ENCODE assay signal across 8 cellular contexts in genomic region chr2:241804326-241805276, GRCh38. TPM values are rescaled to one million over a fixed set of nuclear protein-coding genes. Genes with fewer than 3 reads are reported as not detected.
DNase-seq lines count a peak whose midpoint lies in the region; ATAC-seq, FAIRE-seq and TF ChIP-seq lines count a peak whose summit lies in the region.

No MANE protein-coding gene starts in this region.

- POLR2A ChIA-PET in HepG2 (lab: Yijun Ruan, JAX), result interaction anchor here (0.6 to 2.8 kb wide), 3 partner anchors 17 to 70 kb away, joined by 3 to 26 read pairs (median 3); partner anchors contain the start of gene D2HGDH

- H3K36me3 ChIP-seq in HepG2 (replicated peaks in 1 of 2; ENCODE audit: control insufficient read depth in 1 of 2, insufficient read depth in 2 of 2, low read length in 2 of 2), result no peaks in the 10 kb centered on the region
- H3K36me3 ChIP-seq in thyroid gland, result no peaks in the 10 kb centered on the region

- TF ChIP-seq EP300 in HepG2 (IDR thresholded peaks at IDR 0.05; ENCODE audit: low read depth in 2 of 2, low read length in 2 of 2) (no peak), HepG2 (CRISPR knock-in tag; IDR thresholded peaks at IDR 0.05; ENCODE audit: borderline replicate concordance) (no peak)

- TF ChIP-seq POLR2A in NB4 (IDR thresholded peaks at IDR 0.05; ENCODE audit: extremely low read depth, insufficient read length) (no peak), HepG2 (IDR thresholded peaks at IDR 0.05; ENCODE audit: insufficient read depth in 1 of 2, low read depth in 2 of 2, low read length in 2 of 2) (no peak), thyroid gland (IDR thresholded peaks at IDR 0.05) (no peak)

- in situ Hi-C loops in HepG2 (cut with HindIII; ENCODE audit: extremely low pct_ligation_motif_present, low pct_unique_long_range_greater_than_20kb), result loop anchor here (5.0 kb wide), 1 partner anchor 32 kb away; no protein-coding TSS in a partner anchor

- H3K9me3 ChIP-seq in HepG2 (ENCODE audit: low read length) (no peaks in the 10 kb centered on the region), thyroid gland (no peaks in the 10 kb centered on the region)

- peaks cover 17% of the 10 kb centered on the region for H3K79me2 ChIP-seq in HepG2 (ENCODE audit: insufficient read depth, low read length)

- intact Hi-C loops in HepG2 (cut with micrococcal nuclease; ENCODE audit: unreplicated experiment), result loop anchor here (5.0 kb wide), 1 partner anchor 977 kb away; no protein-coding TSS in a partner anchor
- intact Hi-C loops in thyroid gland (cut with DNase I), result no loop called here

- CTCF ChIA-PET in HepG2 (lab: Yijun Ruan, JAX; ENCODE audit: low intra/inter-chr PET ratio, low total read pairs), result no interaction called here

- WGBS in HepG2 (ENCODE audit: low lambda C conversion rate), result 86% methylated on average over 26 of the region's 37 CpGs
- 32 to 40% methylated on average over 9 to 16 of the region's 37 CpGs for WGBS in thyroid gland, 2 donors

- no peaks in the 10 kb centered on the region for H4K20me1 ChIP-seq in HepG2 (ENCODE audit: insufficient read depth, low read length)

- 0 out of 2 replicates have a peak overlapping the region, but pooled peaks have one; percentile 24 for H3K4me2 ChIP-seq in HepG2 (ENCODE audit: low read depth, low read length)

- no TSS peak for BruUV-seq in HepG2 (replicated peaks; lab: Mats Ljungman, UMichigan)

- peak; percentile 60 for TF ChIP-seq CTCF in NB4 (IDR thresholded peaks at IDR 0.05; ENCODE audit: low read depth, low read length)
- TF ChIP-seq CTCF in HepG2 (CRISPR knock-in tag; IDR thresholded peaks at IDR 0.05), result peak; percentile 26; the same call in 1 of the 2 replicates
- no peak for TF ChIP-seq CTCF in thyroid gland (IDR thresholded peaks at IDR 0.05)

- no peak overlapping the region for H3K9ac ChIP-seq in HepG2 (ENCODE audit: insufficient read depth, low read depth, low read length)

- no peak overlapping the region for H2AFZ ChIP-seq in HepG2 (ENCODE audit: low read length)

- no peak for FAIRE-seq in HepG2 (lab: Jason Lieb, UNC)

- H3K4me1 ChIP-seq in HepG2 (ENCODE audit: insufficient read depth, low read length) (peaks cover 20% of the 10 kb centered on the region), thyroid gland (peaks cover 11 to 17% of the 10 kb centered on the region in 2 donors)

- peak in 2 of 3 experiments; percentile 16 to 33 for DNase-seq in NCI-H1417 (lab: John Stamatoyannopoulos, UW)
- no peak for DNase-seq in NCI-H1417 treated with DMSO at 0.1 percent for 48 hours (lab: John Stamatoyannopoulos, UW)
- peak; percentile 95 for DNase-seq in NB4 (ENCODE audit: low read depth)
- DNase-seq in amniotic epithelial cell (ENCODE audit: low read depth), result peak; percentile 79
- DNase-seq in HepG2 (ENCODE audit: low spot score), result peak; percentile 34
- peak; percentile 43 for DNase-seq in ureter (ENCODE audit: low spot score)
- no peak for DNase-seq in thyroid gland
- no peak for DNase-seq in stimulated activated CD4-positive, alpha-beta T cell treated with anti-CD3 and anti-CD28 coated beads, Interleukin-4, amount 100 ng/mL, for 24 hours

- no peak for TF ChIP-seq RAD21 in HepG2 (CRISPR knock-in tag; IDR thresholded peaks at IDR 0.05)

- H3K27ac ChIP-seq in HepG2 (ENCODE audit: extremely low read length, insufficient read depth, low read length) (peak overlapping the region; percentile 33), thyroid gland (no peak overlapping the region)

- H3K4me3 ChIP-seq in NB4 (ENCODE audit: low read depth, low read length) (no peak overlapping the region), HepG2 (replicated peaks in 1 of 3; ENCODE audit: insufficient read depth in 1 of 3, low read depth in 2 of 3, low read length in 3 of 3) (no peak overlapping the region), thyroid gland (replicated peaks in 1 of 3) (no peak overlapping the region)

- no peaks in the 10 kb centered on the region; a peak in 1 of 5 replicates for H3K27me3 ChIP-seq in HepG2 (ENCODE audit: control insufficient read depth in 1 of 2, insufficient read depth in 2 of 2, low read length in 2 of 2)
- H3K27me3 ChIP-seq in thyroid gland, result no peaks in the 10 kb centered on the region

- peak; percentile 3; the same call in 1 of the 3 replicates for ATAC-seq in HepG2

RNA-seq across cellular contexts. Expression of gene NEU4, which starts 4.4 kb away (rescaled TPM):
- 104 and 107 TPM in 2 replicates for total RNA-seq in HepG2 (2016; rRNA removed; fragmentation: Illumina TruSeq; extraction: Trizol)
- total RNA-seq in HepG2 (2016; cell fraction: cytosol; rRNA removed; fragmentation: Illumina TruSeq; extraction: Trizol; ENCODE audit: low read depth), result 27.0 and 30.1 TPM in 2 replicates
- 108 and 118 TPM in 2 replicates for total RNA-seq in HepG2 (2016; cell fraction: insoluble cytoplasmic fraction; rRNA removed; fragmentation: Illumina TruSeq; extraction: Trizol)
- total RNA-seq in HepG2 (2016; cell fraction: membrane; rRNA removed; fragmentation: Illumina TruSeq; extraction: Trizol), result 67.8 and 70.6 TPM in 2 replicates
- 43.9 and 53.0 TPM in 2 replicates for total RNA-seq in HepG2 (2016; cell fraction: nucleus; rRNA removed; fragmentation: Illumina TruSeq; extraction: Trizol)
- polyA plus RNA-seq in HepG2 (2011; rRNA removed), result 53.5 and 71.4 TPM in 2 replicates
- 52.8 and 126 TPM in 2 replicates for polyA plus RNA-seq in HepG2 (2011; cell fraction: cytosol; rRNA removed)
- 167 and 187 TPM in 2 replicates for polyA plus RNA-seq in HepG2 (2011; cell fraction: nucleus; rRNA removed)
- polyA plus RNA-seq in HepG2 (2012), result 34.5 and 40.6 TPM in 2 replicates
- polyA plus RNA-seq in HepG2 (2016; cell fraction: cytosol; fragmentation: Illumina TruSeq; extraction: Trizol; ENCODE audit: low read depth), result 23.8 and 25.7 TPM in 2 replicates
- polyA plus RNA-seq in HepG2 (2016; cell fraction: insoluble cytoplasmic fraction; fragmentation: Illumina TruSeq; extraction: Trizol; ENCODE audit: low read depth), result 96.8 and 121 TPM in 2 replicates
- polyA plus RNA-seq in HepG2 (2016; cell fraction: membrane; fragmentation: Illumina TruSeq; extraction: Trizol; ENCODE audit: low read depth), result 48.5 and 51.3 TPM in 2 replicates
- polyA plus RNA-seq in HepG2 (2016; cell fraction: nucleus; fragmentation: Illumina TruSeq; extraction: Trizol; ENCODE audit: insufficient read depth, low read depth), result 84.0 and 95.2 TPM in 2 replicates
- 114 TPM in 1 of 2 replicates, not detected in the other for polyA minus RNA-seq in HepG2 (2011; rRNA and poly(A)+ RNA removed; ENCODE audit: low replicate concordance)
- 45.5 and 50.7 TPM in 2 replicates for polyA minus RNA-seq in HepG2 (2011; cell fraction: cytosol; rRNA and poly(A)+ RNA removed)
- 32.4 and 35.0 TPM in 2 replicates for polyA minus RNA-seq in HepG2 (2011; cell fraction: nucleus; rRNA and poly(A)+ RNA removed)
- 0.49 TPM for total RNA-seq in ureter
- 1 to 10 TPM in 2 of 4 donors, under 1 TPM in 1, not detected in 1; 0.78 to 5.7 (median 1.1) TPM for total RNA-seq in thyroid gland

RNA-seq across cellular contexts. Expression of gene GAL3ST2, which starts 28.0 kb away (rescaled TPM):
- 0.20 and 0.72 TPM in 2 replicates for total RNA-seq in HepG2 (2016; rRNA removed; fragmentation: Illumina TruSeq; extraction: Trizol)
- 0.30 TPM in 1 of 2 replicates, not detected in the other for total RNA-seq in HepG2 (2016; cell fraction: cytosol; rRNA removed; fragmentation: Illumina TruSeq; extraction: Trizol; ENCODE audit: low read depth)
- total RNA-seq in HepG2 (2016; cell fraction: insoluble cytoplasmic fraction; rRNA removed; fragmentation: Illumina TruSeq; extraction: Trizol), result 0.32 and 0.36 TPM in 2 replicates
- total RNA-seq in HepG2 (2016; cell fraction: membrane; rRNA removed; fragmentation: Illumina TruSeq; extraction: Trizol), result 0.34 and 0.52 TPM in 2 replicates
- 0.72 and 0.75 TPM in 2 replicates for total RNA-seq in HepG2 (2016; cell fraction: nucleus; rRNA removed; fragmentation: Illumina TruSeq; extraction: Trizol)
- polyA plus RNA-seq in HepG2 (2011; rRNA removed), result 0.17 and 0.30 TPM in 2 replicates
- 0.14 and 0.27 TPM in 2 replicates for polyA plus RNA-seq in HepG2 (2011; cell fraction: cytosol; rRNA removed)
- 4.0 and 5.9 TPM in 2 replicates for polyA plus RNA-seq in HepG2 (2011; cell fraction: nucleus; rRNA removed)
- polyA plus RNA-seq in HepG2 (2012), result 0.87 and 1.1 TPM in 2 replicates
- polyA plus RNA-seq in HepG2 (2016; cell fraction: cytosol; fragmentation: Illumina TruSeq; extraction: Trizol; ENCODE audit: low read depth), result 0.07 TPM in 1 of 2 replicates, not detected in the other
- 0.29 and 0.79 TPM in 2 replicates for polyA plus RNA-seq in HepG2 (2016; cell fraction: insoluble cytoplasmic fraction; fragmentation: Illumina TruSeq; extraction: Trizol; ENCODE audit: low read depth)
- 0.31 and 0.40 TPM in 2 replicates for polyA plus RNA-seq in HepG2 (2016; cell fraction: membrane; fragmentation: Illumina TruSeq; extraction: Trizol; ENCODE audit: low read depth)
- polyA plus RNA-seq in HepG2 (2016; cell fraction: nucleus; fragmentation: Illumina TruSeq; extraction: Trizol; ENCODE audit: insufficient read depth, low read depth), result 2.5 and 3.4 TPM in 2 replicates
- polyA minus RNA-seq in HepG2 (2011; rRNA and poly(A)+ RNA removed; ENCODE audit: low replicate concordance), result 2.6 TPM in 1 of 2 replicates, not detected in the other
- 1.1 and 1.4 TPM in 2 replicates for polyA minus RNA-seq in HepG2 (2011; cell fraction: cytosol; rRNA and poly(A)+ RNA removed)
- 1.9 and 2.1 TPM in 2 replicates for polyA minus RNA-seq in HepG2 (2011; cell fraction: nucleus; rRNA and poly(A)+ RNA removed)
- total RNA-seq in ureter, result 0.47 TPM
- not detected for total RNA-seq in thyroid gland

RNA-seq across cellular contexts. Expression of gene PDCD1, which starts 54.1 kb away (rescaled TPM):
- total RNA-seq in HepG2 (2016; rRNA removed; fragmentation: Illumina TruSeq; extraction: Trizol) (not detected in 2 replicates), ureter (0.57 TPM), thyroid gland (1 to 10 TPM in 2 of 4 donors, under 1 TPM in 2; 0.49 to 2.3 (median 1.1) TPM)
- total RNA-seq in HepG2 (2016; cell fraction: cytosol; rRNA removed; fragmentation: Illumina TruSeq; extraction: Trizol; ENCODE audit: low read depth), result not detected in 2 replicates
- total RNA-seq in HepG2 (2016; cell fraction: insoluble cytoplasmic fraction; rRNA removed; fragmentation: Illumina TruSeq; extraction: Trizol), result 0.11 TPM in 1 of 2 replicates, not detected in the other
- 0.09 TPM in 1 of 2 replicates, not detected in the other for total RNA-seq in HepG2 (2016; cell fraction: membrane; rRNA removed; fragmentation: Illumina TruSeq; extraction: Trizol)
- total RNA-seq in HepG2 (2016; cell fraction: nucleus; rRNA removed; fragmentation: Illumina TruSeq; extraction: Trizol), result 0.59 TPM in 1 of 2 replicates, not detected in the other
- 0.04 and 0.31 TPM in 2 replicates for polyA plus RNA-seq in HepG2 (2011; rRNA removed)
- polyA plus RNA-seq in HepG2 (2011; cell fraction: cytosol; rRNA removed), result 0.15 and 0.24 TPM in 2 replicates
- polyA plus RNA-seq in HepG2 (2011; cell fraction: nucleus; rRNA removed), result 0.18 and 0.19 TPM in 2 replicates
- polyA plus RNA-seq in HepG2 (2012), result not detected in 2 replicates
- 0.41 TPM in 1 of 2 replicates, not detected in the other for polyA plus RNA-seq in HepG2 (2016; cell fraction: cytosol; fragmentation: Illumina TruSeq; extraction: Trizol; ENCODE audit: low read depth)
- polyA plus RNA-seq in HepG2 (2016; cell fraction: insoluble cytoplasmic fraction; fragmentation: Illumina TruSeq; extraction: Trizol; ENCODE audit: low read depth), result not detected in 2 replicates
- polyA plus RNA-seq in HepG2 (2016; cell fraction: membrane; fragmentation: Illumina TruSeq; extraction: Trizol; ENCODE audit: low read depth), result not detected in 2 replicates
- not detected in 2 replicates for polyA plus RNA-seq in HepG2 (2016; cell fraction: nucleus; fragmentation: Illumina TruSeq; extraction: Trizol; ENCODE audit: insufficient read depth, low read depth)
- polyA minus RNA-seq in HepG2 (2011; rRNA and poly(A)+ RNA removed; ENCODE audit: low replicate concordance), result 0.70 TPM in 1 of 2 replicates, not detected in the other
- polyA minus RNA-seq in HepG2 (2011; cell fraction: cytosol; rRNA and poly(A)+ RNA removed), result not detected in 2 replicates
- polyA minus RNA-seq in HepG2 (2011; cell fraction: nucleus; rRNA and poly(A)+ RNA removed), result not detected in 2 replicates

Comparison
In these comparisons a context has a peak if more than half of its experiments do, and no peak if none do; other contexts are left out.
1. DNase-seq: peak in NCI-H1417 (2 of 3), NB4 (single experiment), amniotic epithelial cell (single experiment), HepG2 (single experiment) and ureter (single experiment); none in NCI-H1417 treated with DMSO at 0.1 percent for 48 hours (single experiment), thyroid gland (0 of 2) and stimulated activated CD4-positive, alpha-beta T cell treated with anti-CD3 and anti-CD28 coated beads, Interleukin-4, amount 100 ng/mL, for 24 hours (single experiment).
2. CTCF ChIP-seq: peak in NB4 (single experiment) and HepG2 (single experiment); none in thyroid gland (0 of 6).
3. RNA of gene NEU4, which starts 4.4 kb away (total RNA-seq): 27.0 to 118 TPM in HepG2; 0.78 to 5.7 TPM in thyroid gland and 0.49 TPM in ureter (single experiment); every median in the first group is over 4 times any median in the second.